In genomic region chr15:45199136-45199810, GRCh38 we compare ENCODE assay signal across 8 cellular contexts. TPM values are rescaled to one million over a fixed set of nuclear protein-coding genes. Genes with fewer than 3 reads are reported as not detected.
DNase-seq lines count a peak whose midpoint lies in the region; ATAC-seq and TF ChIP-seq lines count a peak whose summit lies in the region.

No MANE protein-coding gene starts in this region.

- TF ChIP-seq CTCF in HFFc6 (IDR thresholded peaks at IDR 0.05) (peak; percentile 50), right atrium auricular region (IDR thresholded peaks at IDR 0.05) (no peak)

- H3K4me3 Mint-ChIP-seq in HFFc6, result no peak overlapping the region

- intact Hi-C loops in sciatic nerve (cut with DNase I), result no loop called here

- no peaks in the 10 kb centered on the region for H3K9me3 Mint-ChIP-seq in HFFc6

- peak; percentile 2 for ATAC-seq in sciatic nerve

- H3K27me3 Mint-ChIP-seq in HFFc6 (ENCODE audit: insufficient read depth), result peaks cover 5% of the 10 kb centered on the region

- DNase-seq in NCI-H510A treated with DMSO at 0.1 percent for 48 hours (lab: John Stamatoyannopoulos, UW) (peak; percentile 69), NCI-H510A (lab: John Stamatoyannopoulos, UW) (no peak), HFFc6 (no peak), NCI-H1694 (lab: John Stamatoyannopoulos, UW) (peak; percentile 14), activated gamma-delta T cell (lab: John Stamatoyannopoulos, UW) (peak; percentile 33), right atrium auricular region (ENCODE audit: low spot score) (no peak), sciatic nerve (ENCODE audit: low spot score) (no peak), GM03348 (ENCODE audit: low spot score) (no peak)

- H3K4me1 Mint-ChIP-seq in HFFc6 (ENCODE audit: low read depth), result peaks cover 7% of the 10 kb centered on the region

- peak overlapping the region; percentile 61 to 70 for H3K4me3 ChIP-seq in right atrium auricular region

- H3K4me1 ChIP-seq in right atrium auricular region, result peaks cover 0 to 2% of the 10 kb centered on the region in 2 donors

- H3K36me3 Mint-ChIP-seq in HFFc6 (ENCODE audit: low read depth), result no peaks in the 10 kb centered on the region

- no peaks in the 10 kb centered on the region for H3K27me3 ChIP-seq in right atrium auricular region

- H3K9me3 ChIP-seq in right atrium auricular region, result no peaks in the 10 kb centered on the region

- no peak overlapping the region for H3K27ac Mint-ChIP-seq in HFFc6

- no peaks in the 10 kb centered on the region for H3K36me3 ChIP-seq in right atrium auricular region

- H3K27ac ChIP-seq in right atrium auricular region, result peak overlapping the region; percentile 98 to 100

RNA-seq across cellular contexts. Expression of gene SHF, which starts 11.5 kb away (rescaled TPM):
- total RNA-seq in HFFc6 (2021; fragmentation: NEBNext Ultra II Directional; extraction: Animal tissue kit (Norgen Biotek cat#: 25700)), result 1 to 10 TPM; 2.1 to 3.1 (median 2.1) TPM
- total RNA-seq in right atrium auricular region (10 to 100 TPM in 1 of 2 donors, 1 to 10 TPM in 1; 4.7 to 12.0 TPM), sciatic nerve (15.4 TPM)

RNA-seq across cellular contexts. Expression of gene SLC28A2, which starts 52.8 kb away (rescaled TPM):
- not detected for total RNA-seq in HFFc6 (2021; fragmentation: NEBNext Ultra II Directional; extraction: Animal tissue kit (Norgen Biotek cat#: 25700))
- total RNA-seq in right atrium auricular region, result not detected
- not detected for total RNA-seq in sciatic nerve

Comparison
In these comparisons a context has a peak if more than half of its experiments do, and no peak if none do; other contexts are left out.
1. DNase-seq: peak in NCI-H510A treated with DMSO at 0.1 percent for 48 hours (single experiment), NCI-H1694 (single experiment) and activated gamma-delta T cell (single experiment); none in NCI-H510A (single experiment), HFFc6 (single experiment), right atrium auricular region (single experiment), sciatic nerve (single experiment) and GM03348 (single experiment).